In the genomic region with DNA sequence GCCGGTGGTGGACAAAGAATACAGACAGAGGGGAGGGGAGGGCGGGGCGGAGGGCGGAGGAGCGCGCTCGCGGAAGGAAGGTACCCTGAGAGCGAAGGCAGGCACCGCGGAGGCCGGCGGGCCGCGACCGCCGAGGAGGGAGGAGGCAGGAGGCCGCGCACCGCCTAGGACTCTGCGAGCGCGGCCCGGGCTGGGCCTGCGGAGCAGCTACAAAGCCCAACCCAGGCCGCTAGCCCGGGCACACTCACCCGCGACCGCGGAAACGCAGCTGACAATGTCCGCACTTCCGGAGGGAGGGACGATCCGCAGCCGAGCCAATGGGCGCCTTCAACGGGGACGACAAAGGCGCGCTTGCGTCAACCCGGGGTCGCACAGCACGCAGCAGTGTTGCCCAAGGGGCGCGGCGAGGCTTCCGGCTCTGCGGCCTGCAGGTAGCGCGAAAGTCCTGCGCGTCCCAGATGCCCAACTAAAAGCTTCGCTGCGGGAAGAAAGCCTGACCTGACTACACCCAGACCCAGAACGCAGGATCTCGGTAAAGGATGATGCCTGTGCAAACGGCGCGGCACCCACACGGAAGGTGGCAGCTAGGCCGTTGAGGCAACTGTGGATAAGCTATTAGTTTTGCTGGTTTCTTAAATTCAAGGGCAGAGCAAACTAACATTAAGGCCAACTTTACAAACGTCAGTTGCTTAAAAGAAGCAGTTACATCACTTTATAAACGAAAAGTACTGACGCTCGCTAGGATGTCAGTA, we compare ENCODE assay signal across 8 cellular contexts. TPM values are rescaled to one million over a fixed set of nuclear protein-coding genes. Genes with fewer than 3 reads are reported as not detected.
DNase-seq lines count a peak whose midpoint lies in the region; ATAC-seq and TF ChIP-seq lines count a peak whose summit lies in the region.

A gene (minus strand): TSS at position 276 of the 752 bp plus-strand sequence. CDS start 3,486 bp downstream, outside the sequence.

- CTCF ChIA-PET in activated CD4-positive, alpha-beta T cell treated with anti-CD3 and anti-CD28 coated beads for 36 hours (lab: Charles Lee): interaction anchor here (0.8 to 1.1 kb wide), 2 partner anchors 18 to 24 kb away, joined by 3 read pairs; no protein-coding TSS in a partner anchor

- POLR2A ChIA-PET in activated CD4-positive, alpha-beta T cell treated with anti-CD3 and anti-CD28 coated beads for 36 hours (lab: Charles Lee): interaction anchor here (0.5 to 1.3 kb wide), 6 partner anchors 11 to 1393 kb away, joined by 3 to 11 read pairs (median 3); no protein-coding TSS in a partner anchor

- H3K27ac Mint-ChIP-seq in activated CD4-positive, alpha-beta T cell treated with anti-CD3 and anti-CD28 coated beads for 36 hours: peak within 1 kb of the TSS; percentile 100

- H3K4me3 ChIP-seq in choroid plexus epithelial cell (ENCODE audit: low read depth, low read length): peak within 1 kb of the TSS; percentile 80

- peak within 1 kb of the TSS; percentile 89 for H3K27ac ChIP-seq in layer of hippocampus (ENCODE audit: low read depth, low read length)

- peaks cover 68% of the 10 kb centered on the region for H3K36me3 Mint-ChIP-seq in activated CD4-positive, alpha-beta T cell treated with anti-CD3 and anti-CD28 coated beads for 36 hours (ENCODE audit: low read depth)

- H3K9me3 Mint-ChIP-seq in activated CD4-positive, alpha-beta T cell treated with anti-CD3 and anti-CD28 coated beads for 36 hours (ENCODE audit: low read depth): no peaks in the 10 kb centered on the region

- intact Hi-C loops in activated CD4-positive, alpha-beta T cell treated with anti-CD3 and anti-CD28 coated beads for 36 hours (cut with DNase I, micrococcal nuclease): loop anchor here (1.0 to 5.0 kb wide), 5 partner anchors 27 to 1390 kb away; a partner anchor contains a TSS

- no peak for TF ChIP-seq CTCF in choroid plexus epithelial cell (conservative IDR thresholded peaks at IDR 0.05; ENCODE audit: low read depth, low read length)

- ATAC-seq in HG03442 (IDR thresholded peaks at IDR 0.05; ENCODE audit: unreplicated experiment): peak; percentile 94
- ATAC-seq in activated CD4-positive, alpha-beta T cell treated with anti-CD3 and anti-CD28 coated beads for 36 hours: peak; percentile 92

- DNase-seq in Ammon's horn (ENCODE audit: low spot score): peak; percentile 97
- DNase-seq in GM19238 (ENCODE audit: insufficient read length, low spot score): peak; percentile 88
- DNase-seq in NCI-H524 (lab: John Stamatoyannopoulos, UW): peak; percentile 87 to 92
- DNase-seq in activated CD4-positive, alpha-beta T cell treated with anti-CD3 and anti-CD28 coated beads for 36 hours: peak; percentile 96
- peak; percentile 94 for DNase-seq in choroid plexus epithelial cell (ENCODE audit: low read depth)
- DNase-seq in stimulated activated CD4-positive, alpha-beta T cell treated with anti-CD3 and anti-CD28 coated beads, Interleukin-1b, Interleukin-23, amount 100 ng/mL, for 4 hours (ENCODE audit: low read depth in 2 of 2): peak; percentile 87 to 90

- H3K4me1 Mint-ChIP-seq in activated CD4-positive, alpha-beta T cell treated with anti-CD3 and anti-CD28 coated beads for 36 hours: peaks cover 60% of the 10 kb centered on the region

- no peaks in the 10 kb centered on the region for H3K27me3 ChIP-seq in layer of hippocampus (ENCODE audit: control insufficient read depth, insufficient read depth, low read length)

- H3K27me3 Mint-ChIP-seq in activated CD4-positive, alpha-beta T cell treated with anti-CD3 and anti-CD28 coated beads for 36 hours: no peaks in the 10 kb centered on the region

- peak within 1 kb of the TSS; percentile 95 for H3K4me3 Mint-ChIP-seq in activated CD4-positive, alpha-beta T cell treated with anti-CD3 and anti-CD28 coated beads for 36 hours

RNA-seq across cellular contexts. Expression of the gene that starts here (rescaled TPM):
- total RNA-seq in activated CD4-positive, alpha-beta T cell treated with anti-CD3 and anti-CD28 coated beads for 36 hours: 10 to 100 TPM; 12.7 to 20.0 TPM

Comparison
In these comparisons a context has a peak if more than half of its experiments do, and no peak if none do; other contexts are left out.
1. Peak in every context shown above with its lines: DNase-seq, ATAC-seq, H3K4me3 ChIP-seq and H3K27ac ChIP-seq.